28 cellular contexts compared by ENCODE assay signal in genomic region chr14:29810064-29810463, GRCh38.
"Had no signal": no experiment of that assay in that cellular context is flagged by ENCODE, and none has a peak within 500 bp of the region (broad histone marks: within the 10 kb centered on the region; RNA-seq: fewer than 3 reads in every experiment).

No MANE protein-coding gene starts in this region.

- H2AFZ ChIP-seq: hepatocyte had no signal

- H3K27ac ChIP-seq: ascending aorta, breast epithelium, cardiac muscle cell, colonic mucosa, epithelial cell of prostate, esophagus squamous epithelium, gastroesophageal sphincter, heart right ventricle, hepatocyte had no signal

- H3K9me3 ChIP-seq: ascending aorta, breast epithelium, colonic mucosa, esophagus squamous epithelium, gastroesophageal sphincter had no signal

- H3K27ac Mint-ChIP-seq: activated CD4-positive, alpha-beta memory T cell treated with anti-CD3 and anti-CD28 coated beads, Interleukin-2, amount 10 ng/mL, durations not matched to agents 7 days and 5 days; activated CD4-positive, alpha-beta T cell treated with anti-CD3 and anti-CD28 coated beads, Interleukin-2, amount 10 ng/mL, durations not matched to agents 7 days and 5 days; activated naive CD4-positive, alpha-beta T cell treated with anti-CD3 and anti-CD28 coated beads, Interleukin-2, amount 10 ng/mL, durations not matched to agents 7 days and 5 days; activated naive CD4-positive, alpha-beta T cell treated with anti-CD3 and anti-CD28 coated beads, Interleukin-2, amount 50 U/mL, for 72 hours; activated naive CD8-positive, alpha-beta T cell treated with anti-CD3 and anti-CD28 coated beads, Interleukin-2, amount 10 ng/mL, durations not matched to agents 7 days and 5 days; activated T-cell treated with anti-CD3 and anti-CD28 coated beads, Interleukin-2, amount 50 U/mL, for 24 hours; activated T-cell treated with anti-CD3 and anti-CD28 coated beads, Interleukin-2, amount 50 U/mL, for 72 hours; WTC11 had no signal

- DNase-seq: activated CD4-positive, alpha-beta memory T cell treated with anti-CD3 and anti-CD28 coated beads, Interleukin-2, amount 10 ng/mL, durations not matched to agents 7 days and 5 days; activated CD4-positive, alpha-beta T cell treated with anti-CD3 and anti-CD28 coated beads for 1 hour; activated CD4-positive, alpha-beta T cell treated with anti-CD3 and anti-CD28 coated beads for 4 hours; activated CD4-positive, alpha-beta T cell treated with anti-CD3 and anti-CD28 coated beads, Interleukin-2, amount 10 ng/mL, durations not matched to agents 7 days and 5 days; activated CD4-positive, alpha-beta T cell treated with anti-CD3 and anti-CD28 coated beads, Interleukin-2, amount 50 U/mL, for 4 hours; activated CD8-positive, alpha-beta memory T cell treated with anti-CD3 and anti-CD28 coated beads, Interleukin-2, amount 50 U/mL, for 48 hours; activated gamma-delta T cell; activated naive CD4-positive, alpha-beta T cell; activated naive CD4-positive, alpha-beta T cell treated with anti-CD3 and anti-CD28 coated beads, Interleukin-2, amount 10 ng/mL, durations not matched to agents 7 days and 5 days; activated naive CD8-positive, alpha-beta T cell treated with anti-CD3 and anti-CD28 coated beads, Interleukin-2, amount 10 ng/mL, durations not matched to agents 7 days and 5 days; activated T-cell treated with anti-CD3 and anti-CD28 coated beads for 4 hours; activated T-cell treated with anti-CD3 and anti-CD28 coated beads, Interleukin-2, amount 50 U/mL, for 24 hours; activated T-cell treated with anti-CD3 and anti-CD28 coated beads, Interleukin-2, amount 50 U/mL, for 72 hours; central memory CD4-positive, alpha-beta T cell; cerebellar nuclear complex; colonic mucosa; effector CD8-positive, alpha-beta T cell; esophagus squamous epithelium had no signal

- H3K4me3 Mint-ChIP-seq: activated CD4-positive, alpha-beta memory T cell treated with anti-CD3 and anti-CD28 coated beads, Interleukin-2, amount 10 ng/mL, durations not matched to agents 7 days and 5 days; activated CD4-positive, alpha-beta T cell treated with anti-CD3 and anti-CD28 coated beads, Interleukin-2, amount 10 ng/mL, durations not matched to agents 7 days and 5 days; activated naive CD4-positive, alpha-beta T cell treated with anti-CD3 and anti-CD28 coated beads, Interleukin-2, amount 10 ng/mL, durations not matched to agents 7 days and 5 days; activated naive CD8-positive, alpha-beta T cell treated with anti-CD3 and anti-CD28 coated beads, Interleukin-2, amount 10 ng/mL, durations not matched to agents 7 days and 5 days; activated T-cell treated with anti-CD3 and anti-CD28 coated beads, Interleukin-2, amount 50 U/mL, for 24 hours; activated T-cell treated with anti-CD3 and anti-CD28 coated beads, Interleukin-2, amount 50 U/mL, for 72 hours; brain; WTC11 had no signal

- H3K4me3 ChIP-seq: ascending aorta, breast epithelium, cardiac muscle cell, colonic mucosa, esophagus squamous epithelium, gastroesophageal sphincter, heart right ventricle, hepatocyte had no signal

- H3K27me3 Mint-ChIP-seq: activated CD4-positive, alpha-beta memory T cell treated with anti-CD3 and anti-CD28 coated beads, Interleukin-2, amount 10 ng/mL, durations not matched to agents 7 days and 5 days; activated CD4-positive, alpha-beta T cell treated with anti-CD3 and anti-CD28 coated beads, Interleukin-2, amount 10 ng/mL, durations not matched to agents 7 days and 5 days; activated naive CD4-positive, alpha-beta T cell treated with anti-CD3 and anti-CD28 coated beads, Interleukin-2, amount 10 ng/mL, durations not matched to agents 7 days and 5 days; activated naive CD8-positive, alpha-beta T cell treated with anti-CD3 and anti-CD28 coated beads, Interleukin-2, amount 10 ng/mL, durations not matched to agents 7 days and 5 days; activated T-cell treated with anti-CD3 and anti-CD28 coated beads, Interleukin-2, amount 50 U/mL, for 24 hours had no signal

- ATAC-seq: activated naive CD4-positive, alpha-beta T cell treated with anti-CD3 and anti-CD28 coated beads, Interleukin-2, amount 50 U/mL, for 72 hours; activated T-cell treated with anti-CD3 and anti-CD28 coated beads, Interleukin-2, amount 50 U/mL, for 72 hours; gastroesophageal sphincter; WTC11 had no signal

- H3K4me1 Mint-ChIP-seq: activated CD4-positive, alpha-beta memory T cell treated with anti-CD3 and anti-CD28 coated beads, Interleukin-2, amount 10 ng/mL, durations not matched to agents 7 days and 5 days; activated CD4-positive, alpha-beta T cell treated with anti-CD3 and anti-CD28 coated beads, Interleukin-2, amount 10 ng/mL, durations not matched to agents 7 days and 5 days; activated naive CD4-positive, alpha-beta T cell treated with anti-CD3 and anti-CD28 coated beads, Interleukin-2, amount 10 ng/mL, durations not matched to agents 7 days and 5 days; activated naive CD8-positive, alpha-beta T cell treated with anti-CD3 and anti-CD28 coated beads, Interleukin-2, amount 10 ng/mL, durations not matched to agents 7 days and 5 days had no signal

- H3K27me3 ChIP-seq: ascending aorta, breast epithelium, cardiac muscle cell, colonic mucosa, esophagus squamous epithelium, gastroesophageal sphincter, heart right ventricle, hepatocyte had no signal

- H3K4me2 ChIP-seq: hepatocyte had no signal

- H3K36me3 ChIP-seq: ascending aorta, breast epithelium, cardiac muscle cell, colonic mucosa, esophagus squamous epithelium, gastroesophageal sphincter, heart right ventricle had no signal

- H3K36me3 Mint-ChIP-seq: activated naive CD4-positive, alpha-beta T cell treated with anti-CD3 and anti-CD28 coated beads, Interleukin-2, amount 10 ng/mL, durations not matched to agents 7 days and 5 days; activated naive CD4-positive, alpha-beta T cell treated with anti-CD3 and anti-CD28 coated beads, Interleukin-2, amount 50 U/mL, for 72 hours; activated naive CD8-positive, alpha-beta T cell treated with anti-CD3 and anti-CD28 coated beads, Interleukin-2, amount 10 ng/mL, durations not matched to agents 7 days and 5 days; brain had no signal

- H3K4me1 ChIP-seq: colonic mucosa had no signal
